Comparison of ENCODE assay signal across 34 cellular contexts in genomic region chr12:21129906-21130305, GRCh38. TPM values are rescaled to one million over a fixed set of nuclear protein-coding genes. Genes with fewer than 3 reads are reported as not detected.
"Had no signal": no experiment of that assay in that cellular context is flagged by ENCODE, and none has a peak within 500 bp of the region (broad histone marks: within the 10 kb centered on the region; RNA-seq: fewer than 3 reads in every experiment).

No MANE protein-coding gene starts in this region.

- H3K27ac Mint-ChIP-seq: activated naive CD8-positive, alpha-beta T cell; activated T-cell treated with anti-CD3 and anti-CD28 coated beads, Interleukin-2, amount 50 U/mL, for 72 hours; natural killer cell treated with Interleukin-12 subunit alpha and Interleukin-12 subunit beta and Interleukin-15 and Interleukin-18, amount 100 ng/mL, for 72 hours; stimulated activated effector memory CD8-positive, alpha-beta T cell treated with anti-CD3 and anti-CD28 coated beads, Interleukin-12 subunit alpha, Interleukin-12 subunit beta, amount 100 ng/mL, for 72 hours; stimulated activated naive CD8-positive, alpha-beta T cell treated with anti-CD3 and anti-CD28 coated beads, Interleukin-15, amount 100 ng/mL, for 72 hours; T-helper 1 cell treated with Interleukin-12 subunit alpha and Interleukin-12 subunit beta and Interleukin-4 antibody, amounts not matched to agents 30 μg/mL and 1 μg/mL, for 36 hours had no signal

- H3K9me3 ChIP-seq: adrenal gland, ascending aorta, gastroesophageal sphincter, tibial artery, upper lobe of right lung had no signal

- H3K4me1 ChIP-seq: adrenal gland, ascending aorta, gastroesophageal sphincter, upper lobe of right lung had no signal

- ATAC-seq: activated T-cell treated with anti-CD3 and anti-CD28 coated beads, Interleukin-2, amount 50 U/mL, for 72 hours; gastroesophageal sphincter; natural killer cell treated with Interleukin-12 subunit alpha and Interleukin-12 subunit beta and Interleukin-15 and Interleukin-18, amount 100 ng/mL, for 72 hours; sciatic nerve; stimulated activated effector memory CD8-positive, alpha-beta T cell treated with anti-CD3 and anti-CD28 coated beads, Interleukin-12 subunit alpha, Interleukin-12 subunit beta, amount 100 ng/mL, for 72 hours; stimulated activated naive CD8-positive, alpha-beta T cell treated with anti-CD3 and anti-CD28 coated beads, Interleukin-15, amount 100 ng/mL, for 72 hours; upper lobe of right lung had no signal

- H3K27ac ChIP-seq: adrenal gland, ascending aorta, dorsolateral prefrontal cortex, gastroesophageal sphincter, skin epidermis, upper lobe of right lung, VCaP had no signal

- H3K4me3 ChIP-seq: adrenal gland, ascending aorta, coronary artery, dorsolateral prefrontal cortex, gastroesophageal sphincter, lung, skin epidermis, tibial artery, upper lobe of right lung had no signal

- H3K27me3 Mint-ChIP-seq: activated naive CD8-positive, alpha-beta T cell; natural killer cell treated with Interleukin-12 subunit alpha and Interleukin-12 subunit beta and Interleukin-15 and Interleukin-18, amount 100 ng/mL, for 72 hours; stimulated activated naive CD8-positive, alpha-beta T cell treated with anti-CD3 and anti-CD28 coated beads, Interleukin-15, amount 100 ng/mL, for 72 hours had no signal

- DNase-seq: activated CD4-positive, alpha-beta T cell treated with anti-CD3 and anti-CD28 coated beads for 4 hours; activated CD4-positive, alpha-beta T cell treated with anti-CD3 and anti-CD28 coated beads, Interleukin-2, amount 50 U/mL, for 4 hours; activated naive CD4-positive, alpha-beta T cell; activated T-cell treated with anti-CD3 and anti-CD28 coated beads for 4 hours; activated T-cell treated with anti-CD3 and anti-CD28 coated beads, Interleukin-2, amount 50 U/mL, for 72 hours; adrenal gland; dorsolateral prefrontal cortex; effector memory CD4-positive, alpha-beta T cell; hippocampal formation; kidney; mesendoderm; posterior cingulate gyrus; stimulated activated CD4-positive, alpha-beta T cell treated with anti-CD3 and anti-CD28 coated beads, Interleukin-12 subunit alpha, Interleukin-12 subunit beta, amount 100 ng/mL, for 4 hours; stimulated activated CD4-positive, alpha-beta T cell treated with anti-CD3 and anti-CD28 coated beads, Interleukin-4, amount 100 ng/mL, for 24 hours; stimulated activated naive CD8-positive, alpha-beta T cell treated with anti-CD3 and anti-CD28 coated beads, Interleukin-15, amount 100 ng/mL, for 72 hours; SW 1271; T-helper 9 cell; tibial artery; upper lobe of right lung had no signal

- H3K27me3 ChIP-seq: adrenal gland, ascending aorta, dorsolateral prefrontal cortex, gastroesophageal sphincter, tibial artery, upper lobe of right lung had no signal

- H3K4me3 Mint-ChIP-seq: activated naive CD8-positive, alpha-beta T cell; activated T-cell treated with anti-CD3 and anti-CD28 coated beads, Interleukin-2, amount 50 U/mL, for 72 hours; natural killer cell treated with Interleukin-12 subunit alpha and Interleukin-12 subunit beta and Interleukin-15 and Interleukin-18, amount 100 ng/mL, for 72 hours; stimulated activated effector memory CD8-positive, alpha-beta T cell treated with anti-CD3 and anti-CD28 coated beads, Interleukin-12 subunit alpha, Interleukin-12 subunit beta, amount 100 ng/mL, for 72 hours; stimulated activated naive CD8-positive, alpha-beta T cell treated with anti-CD3 and anti-CD28 coated beads, Interleukin-15, amount 100 ng/mL, for 72 hours; T-helper 1 cell treated with Interleukin-12 subunit alpha and Interleukin-12 subunit beta and Interleukin-4 antibody, amounts not matched to agents 30 μg/mL and 1 μg/mL, for 36 hours had no signal

- H3K36me3 Mint-ChIP-seq: activated naive CD8-positive, alpha-beta T cell; natural killer cell treated with Interleukin-12 subunit alpha and Interleukin-12 subunit beta and Interleukin-15 and Interleukin-18, amount 100 ng/mL, for 72 hours; stimulated activated effector memory CD8-positive, alpha-beta T cell treated with anti-CD3 and anti-CD28 coated beads, Interleukin-12 subunit alpha, Interleukin-12 subunit beta, amount 100 ng/mL, for 72 hours had no signal

- H3K36me3 ChIP-seq: adrenal gland, ascending aorta, gastroesophageal sphincter, tibial artery, upper lobe of right lung had no signal

- H3K4me1 Mint-ChIP-seq: stimulated activated effector memory CD8-positive, alpha-beta T cell treated with anti-CD3 and anti-CD28 coated beads, Interleukin-12 subunit alpha, Interleukin-12 subunit beta, amount 100 ng/mL, for 72 hours; stimulated activated naive CD8-positive, alpha-beta T cell treated with anti-CD3 and anti-CD28 coated beads, Interleukin-15, amount 100 ng/mL, for 72 hours had no signal

RNA-seq across cellular contexts. Expression of gene SLCO1B1, which starts 1.1 kb away (rescaled TPM):
- total RNA-seq: activated T-cell treated with anti-CD3 and anti-CD28 coated beads, Interleukin-2, amount 50 U/mL, for 72 hours; adrenal gland; ascending aorta; dorsolateral prefrontal cortex; epithelial cell of proximal tubule; fibroblast of villous mesenchyme; gastroesophageal sphincter; kidney; lung; mononuclear cell; natural killer cell treated with Interleukin-12 subunit alpha and Interleukin-12 subunit beta and Interleukin-15 and Interleukin-18, amount 100 ng/mL, for 72 hours; osteoblast; sciatic nerve; upper lobe of right lung had no signal
- polyA plus RNA-seq: adrenal gland, lung had no signal
